In the genomic region with DNA sequence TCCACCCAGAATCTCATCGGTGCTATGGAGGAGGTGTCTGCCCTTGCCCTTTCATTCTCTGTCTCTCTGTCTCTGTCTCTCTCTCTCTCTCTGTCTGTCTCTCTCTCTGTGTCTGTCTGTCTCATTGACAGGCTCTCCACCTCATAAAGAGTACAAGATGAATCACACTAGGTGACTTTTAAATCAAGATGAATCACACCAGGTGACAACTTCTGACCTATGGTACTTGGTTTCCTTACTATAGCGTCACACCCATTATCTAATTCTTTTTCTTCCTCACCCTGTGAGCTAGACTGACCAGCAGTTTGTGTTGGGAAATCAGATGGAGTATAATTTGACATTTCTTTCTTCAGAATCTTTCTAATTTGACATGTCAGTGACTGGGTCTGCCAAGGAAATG, we compare ENCODE assay signal across 16 cellular contexts.
A peak's percentile ranks its signal among the peaks of the same experiment; 100 is the strongest.
DNase-seq lines count a peak whose midpoint lies in the region; ATAC-seq, FAIRE-seq and TF ChIP-seq lines count a peak whose summit lies in the region.
"Had no signal": no experiment of that assay in that cellular context is flagged by ENCODE, and none has a peak within 500 bp of the region (broad histone marks: within the 10 kb centered on the region; RNA-seq: fewer than 3 reads in every experiment).

No MANE protein-coding gene starts in this region.

- no peak for TF ChIP-seq POLR2A in H54 (IDR thresholded peaks at IDR 0.05; ENCODE audit: low read depth, low read length)

- H3K9me3 ChIP-seq in RWPE2 (ENCODE audit: severe bottlenecking) (no peaks in the 10 kb centered on the region), small intestine (ENCODE audit: control insufficient read depth, low read depth) (no peaks in the 10 kb centered on the region), psoas muscle (no peaks in the 10 kb centered on the region)
- H3K9me3 ChIP-seq: SJSA1, tibial artery had no signal

- H3K27ac ChIP-seq in RWPE2 (ENCODE audit: poor library complexity, severe bottlenecking) = no peak overlapping the region
- no peak overlapping the region for H3K27ac ChIP-seq in small intestine (ENCODE audit: low read depth in 1 of 2, low read length in 1 of 2)
- no peak overlapping the region for H3K27ac ChIP-seq in psoas muscle
- H3K27ac ChIP-seq: SJSA1 had no signal

- ATAC-seq in RWPE2 (ENCODE audit: low read depth) = peak; percentile 37; the same call in 2 of the 3 replicates
- ATAC-seq in esophagus mucosa = peak; percentile 92
- ATAC-seq in psoas muscle = no peak
- no peak for ATAC-seq in HG03460 (IDR thresholded peaks at IDR 0.05; ENCODE audit: unreplicated experiment)

- WGBS in small intestine, 3 donors = 59 to 70% (median 62%) methylated on average over 2 of the region's 2 CpGs
- WGBS in psoas muscle, 3 donors = 64 to 86% (median 80%) methylated on average over 2 of the region's 2 CpGs

- H3K4me1 ChIP-seq in RWPE2 (ENCODE audit: insufficient read depth, poor library complexity, severe bottlenecking) (peaks cover 23% of the 10 kb centered on the region), small intestine (ENCODE audit: control insufficient read depth in 2 of 2, insufficient read depth in 1 of 2, low read depth in 1 of 2, low read length in 1 of 2) (no peaks in the 10 kb centered on the region), psoas muscle (peaks cover 15% of the 10 kb centered on the region)

- FAIRE-seq in H54 (lab: Jason Lieb, UNC) = peak; percentile 79
- FAIRE-seq in small intestine (lab: Jason Lieb, UNC) = peak; percentile 99

- H3K4me3 ChIP-seq in RWPE2 (ENCODE audit: severe bottlenecking) = no peak overlapping the region
- no peak overlapping the region for H3K4me3 ChIP-seq in small intestine (ENCODE audit: low read depth in 1 of 2, low read length in 2 of 2)
- H3K4me3 ChIP-seq in psoas muscle = no peak overlapping the region
- H3K4me3 ChIP-seq: SJSA1, tibial artery had no signal

- TF ChIP-seq CTCF in RWPE2 (IDR thresholded peaks at IDR 0.05; ENCODE audit: poor library complexity, severe bottlenecking) = no peak
- TF ChIP-seq CTCF in psoas muscle (IDR thresholded peaks at IDR 0.05) = no peak

- H3K36me3 ChIP-seq in RWPE2 (ENCODE audit: low read depth) = no peaks in the 10 kb centered on the region
- H3K36me3 ChIP-seq in small intestine (ENCODE audit: control insufficient read depth in 2 of 2, insufficient read depth in 2 of 2, low read length in 2 of 2) = no peaks in the 10 kb centered on the region
- no peaks in the 10 kb centered on the region for H3K36me3 ChIP-seq in psoas muscle (ENCODE audit: insufficient read depth in 1 of 2, low read depth in 1 of 2)
- H3K36me3 ChIP-seq: SJSA1, tibial artery had no signal

- intact Hi-C loops in psoas muscle (cut with DNase I) = no loop called here

- DNase-seq in H54 (ENCODE audit: insufficient read length, low spot score) = no peak
- no peak for DNase-seq in RWPE2 (ENCODE audit: low spot score)
- peak; percentile 15 for DNase-seq in small intestine
- no peak for DNase-seq in psoas muscle
- DNase-seq in GDM1 (lab: John Stamatoyannopoulos, UW) = no peak
- DNase-seq: activated naive CD4-positive, alpha-beta T cell treated with Interleukin-2 at 50 U/mL for 16 hours; caudate nucleus; CD4-positive, alpha-beta T cell; EL; endodermal cell; head of caudate nucleus; NCI-H2171 treated with DMSO at 0.1 percent for 48 hours; tibial artery had no signal

- H3K27me3 ChIP-seq in RWPE2 (ENCODE audit: insufficient read depth, poor library complexity, severe bottlenecking) = no peaks in the 10 kb centered on the region
- no peaks in the 10 kb centered on the region for H3K27me3 ChIP-seq in small intestine (ENCODE audit: control insufficient read depth in 2 of 2, insufficient read depth in 2 of 2, low read length in 2 of 2)
- H3K27me3 ChIP-seq in psoas muscle (ENCODE audit: insufficient read depth in 3 of 3, low read length in 2 of 3) = no peaks in the 10 kb centered on the region
- H3K27me3 ChIP-seq: SJSA1, tibial artery had no signal

Comparison
In these comparisons a context has a peak if more than half of its experiments do, and no peak if none do; other contexts are left out.
1. ATAC-seq: peak in RWPE2 (single experiment) and esophagus mucosa (single experiment); none in psoas muscle (0 of 4) and HG03460 (single experiment).